14 cellular contexts compared by ENCODE assay signal in the genomic region with DNA sequence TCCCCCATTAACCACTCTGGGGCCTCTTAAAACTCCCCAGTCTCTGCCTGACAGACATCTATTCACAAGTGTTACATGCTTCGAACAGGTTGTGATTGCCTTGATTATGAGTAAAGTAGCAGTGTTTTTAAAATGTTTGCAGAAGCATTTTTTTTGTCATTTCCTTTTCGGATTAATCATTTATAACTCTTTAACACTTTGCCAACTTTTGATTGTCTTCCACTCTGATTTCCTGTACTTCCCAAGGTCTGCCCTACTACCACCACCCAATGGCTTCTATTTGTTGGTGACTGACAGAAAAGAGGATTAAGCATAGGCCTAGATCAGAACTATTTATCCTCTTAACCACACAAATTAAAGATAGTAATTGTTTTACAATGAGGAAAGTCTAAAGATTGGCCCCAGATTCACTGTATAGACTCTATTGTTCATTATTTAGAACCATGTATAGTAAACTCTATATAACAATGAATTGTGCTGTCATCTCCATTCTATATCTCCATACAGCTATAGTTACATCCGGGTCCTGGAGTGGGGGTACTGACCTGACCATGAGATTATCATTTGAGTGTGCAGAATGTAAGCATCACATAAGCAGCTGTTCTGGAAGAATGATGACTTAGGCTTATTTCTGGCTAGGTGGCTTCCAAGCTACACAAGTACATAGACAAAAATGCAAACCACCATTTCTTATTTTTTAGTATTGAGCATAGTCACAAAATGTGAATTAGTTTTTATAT.
DNase-seq lines count a peak whose midpoint lies in the region; ATAC-seq and TF ChIP-seq lines count a peak whose summit lies in the region.
"Had no signal": no experiment of that assay in that cellular context is flagged by ENCODE, and none has a peak within 500 bp of the region (broad histone marks: within the 10 kb centered on the region; RNA-seq: fewer than 3 reads in every experiment).

No MANE protein-coding gene starts in this region.

- ATAC-seq in PC-3 (peak; percentile 58), upper lobe of right lung (no peak)

- no peak overlapping the region for H3K4me2 ChIP-seq in PC-3 (ENCODE audit: low read length)

- H3K27ac ChIP-seq in A673 (ENCODE audit: low read depth, low read length, poor library complexity, severe bottlenecking) (no peak overlapping the region), PC-3 (ENCODE audit: low read length) (no peak overlapping the region), upper lobe of right lung (no peak overlapping the region)
- H3K27ac ChIP-seq: C4-2B had no signal

- H3K9me2 ChIP-seq in PC-3 (replicated peaks; ENCODE audit: low read length), result no peaks in the 10 kb centered on the region

- DNase-seq in A673 (ENCODE audit: low spot score), result peak; percentile 75
- no peak for DNase-seq in PC-3
- DNase-seq in kidney tubule cell (ENCODE audit: low spot score), result peak; percentile 49
- DNase-seq in pulmonary artery endothelial cell (ENCODE audit: low read depth, low spot score), result peak; percentile 20
- no peak for DNase-seq in NCI-H526 treated with DMSO at 0.1 percent for 48 hours (lab: John Stamatoyannopoulos, UW)
- no peak for DNase-seq in upper lobe of right lung
- no peak for DNase-seq in NCI-H774 (lab: John Stamatoyannopoulos, UW)
- no peak for DNase-seq in stimulated activated CD4-positive, alpha-beta T cell treated with anti-CD3 and anti-CD28 coated beads, Interleukin-4, amount 100 ng/mL, for 4 hours
- DNase-seq: BE2C; CD4-positive, alpha-beta memory T cell; DMS79; GOT3; H9 had no signal

- BruUV-seq in A673 (replicated peaks; lab: Mats Ljungman, UMichigan), result no TSS peak
- BruUV-seq in PC-3 (replicated peaks; lab: Mats Ljungman, UMichigan), result no TSS peak

- H3K4me3 ChIP-seq in A673 (ENCODE audit: low read depth, low read length, poor library complexity, severe bottlenecking) (no peak overlapping the region), PC-3 (ENCODE audit: low read length) (no peak overlapping the region), upper lobe of right lung (no peak overlapping the region)

- intact Hi-C loops in A673 (cut with micrococcal nuclease; ENCODE audit: unreplicated experiment) (no loop called here), PC-3 (cut with micrococcal nuclease) (no loop called here), upper lobe of right lung (cut with DNase I) (no loop called here)

- no peak overlapping the region for H2AFZ ChIP-seq in PC-3 (ENCODE audit: low read length)

- H3K9me3 ChIP-seq in A673 (ENCODE audit: low read depth, low read length, poor library complexity, severe bottlenecking) (no peaks in the 10 kb centered on the region), PC-3 (ENCODE audit: low read length) (no peaks in the 10 kb centered on the region), upper lobe of right lung (no peaks in the 10 kb centered on the region)
- H3K9me3 ChIP-seq: BE2C had no signal

- H3K4me1 ChIP-seq in A673 (ENCODE audit: insufficient read depth, low read length, poor library complexity, severe bottlenecking) (peaks cover 22% of the 10 kb centered on the region), PC-3 (ENCODE audit: insufficient read depth, low read length) (0 out of 2 replicates have a peak, but pooled peaks cover 3% of the 10 kb centered on the region), upper lobe of right lung (no peaks in the 10 kb centered on the region)
- H3K4me1 ChIP-seq: BE2C had no signal

- H3K79me2 ChIP-seq in PC-3 (ENCODE audit: low read length), result no peaks in the 10 kb centered on the region

- no peaks in the 10 kb centered on the region for H3F3A ChIP-seq in PC-3 (ENCODE audit: low read length, unreplicated experiment)

- TF ChIP-seq CTCF in A673 (conservative IDR thresholded peaks at IDR 0.05; ENCODE audit: low read depth, low read length), result no peak
- no peak for TF ChIP-seq CTCF in PC-3 (conservative IDR thresholded peaks at IDR 0.05; ENCODE audit: low read depth, low read length)
- no peak for TF ChIP-seq CTCF in upper lobe of right lung (IDR thresholded peaks at IDR 0.05)

- no peaks in the 10 kb centered on the region for H3K27me3 ChIP-seq in A673 (replicated peaks; ENCODE audit: insufficient read depth, low read depth, low read length, poor library complexity)
- no peaks in the 10 kb centered on the region for H3K27me3 ChIP-seq in PC-3 (ENCODE audit: low read length)
- H3K27me3 ChIP-seq in upper lobe of right lung, result no peaks in the 10 kb centered on the region
- H3K27me3 ChIP-seq: BE2C had no signal

- H4K20me1 ChIP-seq in PC-3 (ENCODE audit: low read length), result no peaks in the 10 kb centered on the region

- no peak overlapping the region for H3K9ac ChIP-seq in PC-3 (ENCODE audit: low read length)

- no peaks in the 10 kb centered on the region for H3K36me3 ChIP-seq in A673 (ENCODE audit: insufficient read depth, low read length, poor library complexity, severe bottlenecking)
- no peaks in the 10 kb centered on the region for H3K36me3 ChIP-seq in PC-3 (ENCODE audit: low read depth, low read length)
- H3K36me3 ChIP-seq in upper lobe of right lung, result no peaks in the 10 kb centered on the region
- H3K36me3 ChIP-seq: BE2C had no signal

- CTCF ChIA-PET in A673 (lab: Charles Lee) (no interaction called here), PC-3 (lab: Charles Lee) (no interaction called here)

- POLR2A ChIA-PET in A673 (lab: Charles Lee; ENCODE audit: low non-redundant PET) (no interaction called here), PC-3 (lab: Charles Lee; ENCODE audit: unreplicated experiment) (no interaction called here)

Comparison
In these comparisons a context has a peak if more than half of its experiments do, and no peak if none do; other contexts are left out.
1. DNase-seq: peak in A673 (single experiment), kidney tubule cell (single experiment) and pulmonary artery endothelial cell (single experiment); none in PC-3 (single experiment), NCI-H526 treated with DMSO at 0.1 percent for 48 hours (single experiment), upper lobe of right lung (single experiment), NCI-H774 (single experiment) and stimulated activated CD4-positive, alpha-beta T cell treated with anti-CD3 and anti-CD28 coated beads, Interleukin-4, amount 100 ng/mL, for 4 hours (0 of 2).